ENCODE assay signal across 1 cellular context in genomic region chr3:170277833-170278586, GRCh38.
TF ChIP-seq lines count a peak whose summit lies in the region.

No MANE protein-coding gene starts in this region.

TF ChIP-seq in HepG2, 621 proteins besides CTCF, POLR2A, EP300 and RAD21:
- TF ChIP-seq GATAD2A (CRISPR knock-in tag; IDR thresholded peaks at IDR 0.05) (no peak), POGZ (CRISPR knock-in tag; IDR thresholded peaks at IDR 0.05) (no peak), GLMP (CRISPR knock-in tag; IDR thresholded peaks at IDR 0.05; ENCODE audit: borderline replicate concordance) (no peak), NBN (conservative IDR thresholded peaks at IDR 0.05) (no peak), MLX (CRISPR knock-in tag; IDR thresholded peaks at IDR 0.05) (no peak), MLXIP (CRISPR knock-in tag; IDR thresholded peaks at IDR 0.05; ENCODE audit: borderline replicate concordance) (no peak), ZBTB8A (CRISPR knock-in tag; IDR thresholded peaks at IDR 0.05; ENCODE audit: borderline replicate concordance, low read depth) (no peak)
